1 cellular context compared by ENCODE assay signal in genomic region chr7:19210883-19211282, GRCh38.
TF ChIP-seq lines count a peak whose summit lies in the region.

No MANE protein-coding gene starts in this region.

TF ChIP-seq in IMR-90, 13 proteins besides CTCF, POLR2A, EP300 and RAD21 (continued from another document):
- TF ChIP-seq USF2 (IDR thresholded peaks at IDR 0.05; ENCODE audit: low read depth, low read length) (no peak), NFE2L2 (IDR thresholded peaks at IDR 0.05; ENCODE audit: low read depth, low read length) (no peak), MAZ (IDR thresholded peaks at IDR 0.05; ENCODE audit: borderline replicate concordance, low read depth, low read length) (no peak), FOS (IDR thresholded peaks at IDR 0.05; ENCODE audit: low read depth, low read length) (no peak), CHD1 (IDR thresholded peaks at IDR 0.05; ENCODE audit: low read depth, low read length) (no peak), CEBPB (IDR thresholded peaks at IDR 0.05; ENCODE audit: low read depth, low read length) (no peak)
